ENCODE assay signal across 20 cellular contexts in genomic region chr20:37552415-37552814, GRCh38. TPM values are rescaled to one million over a fixed set of nuclear protein-coding genes. Genes with fewer than 3 reads are reported as not detected.
A peak's percentile ranks its signal among the peaks of the same experiment; 100 is the strongest.
DNase-seq lines count a peak whose midpoint lies in the region; ATAC-seq and TF ChIP-seq lines count a peak whose summit lies in the region.
"Had no signal": no experiment of that assay in that cellular context is flagged by ENCODE, and none has a peak within 500 bp of the region (broad histone marks: within the 10 kb centered on the region; RNA-seq: fewer than 3 reads in every experiment).

No MANE protein-coding gene starts in this region.

- no peaks in the 10 kb centered on the region for H3K9me2 ChIP-seq in GM23338 (ENCODE audit: insufficient read depth)

- no peaks in the 10 kb centered on the region for H3K27me3 ChIP-seq in GM23338 (ENCODE audit: insufficient read depth)
- H3K27me3 ChIP-seq in heart right ventricle = peaks cover 0 to 9% (median 7%) of the 10 kb centered on the region in 7 donors
- H3K27me3 ChIP-seq: right lobe of liver had no signal

- ATAC-seq in GM23338 (no peak), heart right ventricle (no peak)
- ATAC-seq in stimulated activated memory B cell treated with anti-CD40 and anti-IgM and Interleukin-4, amounts not matched to agents 10 μg/mL and 1 μg/mL and 100 μg/mL, for 72 hours = no peak
- ATAC-seq: CD8-positive, alpha-beta T cell; left colon; mucosa of descending colon; right lobe of liver had no signal

- no peak overlapping the region for H3K27ac ChIP-seq in GM23338 (ENCODE audit: low read depth)
- no peak overlapping the region for H3K27ac ChIP-seq in heart right ventricle
- H3K27ac ChIP-seq: HL-60, KMS-11, right lobe of liver had no signal

- WGBS in heart right ventricle, 2 donors = 58 to 63% methylated on average over 1 of the region's 1 CpG

- no peaks in the 10 kb centered on the region for H3F3A ChIP-seq in GM23338 (replicated peaks; ENCODE audit: low read depth)

- TF ChIP-seq CTCF in GM23338 (conservative IDR thresholded peaks at IDR 0.05; ENCODE audit: low read depth in 2 of 2) (no peak), fibroblast of pulmonary artery (IDR thresholded peaks at IDR 0.05; ENCODE audit: low read length, missing control alignments) (no peak), heart right ventricle (IDR thresholded peaks at IDR 0.05) (no peak)

- no peak overlapping the region for H3K4me2 ChIP-seq in GM23338
- H3K4me2 ChIP-seq: KMS-11 had no signal

- H3K4me1 ChIP-seq in GM23338 (ENCODE audit: insufficient read depth) (peaks cover 13% of the 10 kb centered on the region), heart right ventricle (no peaks in the 10 kb centered on the region)
- H3K4me1 ChIP-seq: right lobe of liver had no signal

- H3K9me3 Mint-ChIP-seq in GM23338 = no peaks in the 10 kb centered on the region
- H3K9me3 Mint-ChIP-seq in stimulated activated memory B cell treated with anti-CD40 and anti-IgM and Interleukin-4, amounts not matched to agents 10 μg/mL and 1 μg/mL and 100 μg/mL, for 72 hours = peaks cover 5% of the 10 kb centered on the region
- H3K9me3 Mint-ChIP-seq: CD8-positive, alpha-beta T cell had no signal

- H3K36me3 ChIP-seq in GM23338 (ENCODE audit: insufficient read depth) = no peaks in the 10 kb centered on the region
- no peaks in the 10 kb centered on the region for H3K36me3 ChIP-seq in heart right ventricle
- H3K36me3 ChIP-seq: right lobe of liver had no signal

- peaks cover 6% of the 10 kb centered on the region; the same call in 2 of the 3 replicates for H3K4me1 Mint-ChIP-seq in GM23338
- peaks cover 4% of the 10 kb centered on the region for H3K4me1 Mint-ChIP-seq in stimulated activated memory B cell treated with anti-CD40 and anti-IgM and Interleukin-4, amounts not matched to agents 10 μg/mL and 1 μg/mL and 100 μg/mL, for 72 hours

- H3K4me3 Mint-ChIP-seq in GM23338 = no peak overlapping the region
- no peak overlapping the region for H3K4me3 Mint-ChIP-seq in stimulated activated memory B cell treated with anti-CD40 and anti-IgM and Interleukin-4, amounts not matched to agents 10 μg/mL and 1 μg/mL and 100 μg/mL, for 72 hours
- H3K4me3 Mint-ChIP-seq: CD8-positive, alpha-beta T cell had no signal

- no peaks in the 10 kb centered on the region for H3K9me3 ChIP-seq in heart right ventricle
- H3K9me3 ChIP-seq: mucosa of descending colon, right lobe of liver had no signal

- no peak overlapping the region for H2AFZ ChIP-seq in GM23338

- H3K27ac Mint-ChIP-seq in GM23338 = peak overlapping the region; percentile 9; the same call in 1 of the 2 replicates
- no peak overlapping the region for H3K27ac Mint-ChIP-seq in stimulated activated memory B cell treated with anti-CD40 and anti-IgM and Interleukin-4, amounts not matched to agents 10 μg/mL and 1 μg/mL and 100 μg/mL, for 72 hours
- H3K27ac Mint-ChIP-seq: CD8-positive, alpha-beta T cell had no signal

- peaks cover 4% of the 10 kb centered on the region for H3K27me3 Mint-ChIP-seq in GM23338 (ENCODE audit: insufficient read depth, low read depth, poor library complexity)
- H3K27me3 Mint-ChIP-seq in stimulated activated memory B cell treated with anti-CD40 and anti-IgM and Interleukin-4, amounts not matched to agents 10 μg/mL and 1 μg/mL and 100 μg/mL, for 72 hours = peaks cover 31% of the 10 kb centered on the region

- H3K36me3 Mint-ChIP-seq in GM23338 (ENCODE audit: low read depth) = peaks cover 5% of the 10 kb centered on the region; the same call in 1 of the 3 replicates
- H3K36me3 Mint-ChIP-seq in stimulated activated memory B cell treated with anti-CD40 and anti-IgM and Interleukin-4, amounts not matched to agents 10 μg/mL and 1 μg/mL and 100 μg/mL, for 72 hours = no peaks in the 10 kb centered on the region
- H3K36me3 Mint-ChIP-seq: CD8-positive, alpha-beta T cell had no signal

- DNase-seq in A172 (ENCODE audit: low spot score) (peak; percentile 37), GM23338 (ENCODE audit: low spot score) (no peak), SW480 (ENCODE audit: low spot score) (peak; percentile 67), fibroblast of pulmonary artery (ENCODE audit: low read depth) (peak; percentile 8), GOT3 (lab: John Stamatoyannopoulos, UW) (no peak), heart right ventricle (no peak)
- DNase-seq in stimulated activated CD4-positive, alpha-beta T cell treated with anti-CD3 and anti-CD28 coated beads, Interleukin-2, amount 100 ng/mL, for 48 hours = no peak
- DNase-seq: CD8-positive, alpha-beta T cell; central memory CD4-positive, alpha-beta T cell; effector CD4-positive, alpha-beta T cell; left colon; mucosa of descending colon; NCI-H1417; NCI-H82; nucleus accumbens; right lobe of liver; T-helper 1 cell had no signal

- H3K4me3 ChIP-seq in GM23338 (no peak overlapping the region), fibroblast of pulmonary artery (replicated peaks; ENCODE audit: low read depth, low read length) (no peak overlapping the region), heart right ventricle (no peak overlapping the region)
- H3K4me3 ChIP-seq: mucosa of descending colon, right lobe of liver had no signal

- intact Hi-C loops in heart right ventricle (cut with DNase I) = no loop called here

- no peaks in the 10 kb centered on the region for H4K20me1 ChIP-seq in GM23338 (replicated peaks; ENCODE audit: insufficient read depth)

- H3K79me2 ChIP-seq in GM23338 (replicated peaks; ENCODE audit: insufficient read depth) = no peaks in the 10 kb centered on the region

TF ChIP-seq in GM23338, 12 proteins besides CTCF, POLR2A, EP300 and RAD21:
- no peak for TF ChIP-seq STAT1 (IDR thresholded peaks at IDR 0.05; ENCODE audit: unreplicated experiment)
- TF ChIP-seq ZNF114 (CRISPR knock-in tag; IDR thresholded peaks at IDR 0.05) = no peak
- TF ChIP-seq ZNF331 (CRISPR knock-in tag; IDR thresholded peaks at IDR 0.05; ENCODE audit: low read depth) = no peak

RNA-seq across cellular contexts. Expression of gene BLCAP, which starts 24.7 kb away (rescaled TPM):
- 32.0 and 32.3 TPM in 2 replicates for total RNA-seq in A172 (2014; rRNA removed; shearing (Covaris generic))
- total RNA-seq in GM23338 (2014; rRNA removed; shearing (Covaris generic)) = 63.5 and 64.8 TPM in 2 replicates
- polyA plus RNA-seq in GM23338 (2016; fragmentation: Nextera tagmentation; extraction: Ambion mirVana) = 58.9 and 62.2 TPM in 2 replicates
- 100 to 1,000 TPM in 1 of 10 donors, 10 to 100 TPM in 9; 66.1 to 106 (median 84.1) TPM for total RNA-seq in heart right ventricle
- polyA plus RNA-seq in heart right ventricle = 10 to 100 TPM; 73.3 to 79.3 TPM

RNA-seq across cellular contexts. Expression of gene NNAT, which starts 31.4 kb away (rescaled TPM):
- not detected in 2 replicates for total RNA-seq in A172 (2014; rRNA removed; shearing (Covaris generic))
- 1.6 and 4.3 TPM in 2 replicates for total RNA-seq in GM23338 (2014; rRNA removed; shearing (Covaris generic))
- polyA plus RNA-seq in GM23338 (2016; fragmentation: Nextera tagmentation; extraction: Ambion mirVana) = 2.8 and 4.9 TPM in 2 replicates
- under 1 TPM in 5 of 10 donors, not detected in 5; 0.24 to 0.78 (median 0.46) TPM for total RNA-seq in heart right ventricle
- 1 to 10 TPM in 1 of 2 donors, under 1 TPM in 1; 0.29 to 1.1 TPM for polyA plus RNA-seq in heart right ventricle
- total RNA-seq: CD8-positive, alpha-beta T cell; right lobe of liver had no signal

Comparison
In these comparisons a context has a peak if more than half of its experiments do, and no peak if none do; other contexts are left out.
1. DNase-seq: peak in A172 (single experiment), SW480 (single experiment) and fibroblast of pulmonary artery (single experiment); none in GM23338 (single experiment), GOT3 (single experiment), heart right ventricle (0 of 2) and stimulated activated CD4-positive, alpha-beta T cell treated with anti-CD3 and anti-CD28 coated beads, Interleukin-2, amount 100 ng/mL, for 48 hours (0 of 2).